Comparison of ENCODE assay signal across 20 cellular contexts in the genomic region with DNA sequence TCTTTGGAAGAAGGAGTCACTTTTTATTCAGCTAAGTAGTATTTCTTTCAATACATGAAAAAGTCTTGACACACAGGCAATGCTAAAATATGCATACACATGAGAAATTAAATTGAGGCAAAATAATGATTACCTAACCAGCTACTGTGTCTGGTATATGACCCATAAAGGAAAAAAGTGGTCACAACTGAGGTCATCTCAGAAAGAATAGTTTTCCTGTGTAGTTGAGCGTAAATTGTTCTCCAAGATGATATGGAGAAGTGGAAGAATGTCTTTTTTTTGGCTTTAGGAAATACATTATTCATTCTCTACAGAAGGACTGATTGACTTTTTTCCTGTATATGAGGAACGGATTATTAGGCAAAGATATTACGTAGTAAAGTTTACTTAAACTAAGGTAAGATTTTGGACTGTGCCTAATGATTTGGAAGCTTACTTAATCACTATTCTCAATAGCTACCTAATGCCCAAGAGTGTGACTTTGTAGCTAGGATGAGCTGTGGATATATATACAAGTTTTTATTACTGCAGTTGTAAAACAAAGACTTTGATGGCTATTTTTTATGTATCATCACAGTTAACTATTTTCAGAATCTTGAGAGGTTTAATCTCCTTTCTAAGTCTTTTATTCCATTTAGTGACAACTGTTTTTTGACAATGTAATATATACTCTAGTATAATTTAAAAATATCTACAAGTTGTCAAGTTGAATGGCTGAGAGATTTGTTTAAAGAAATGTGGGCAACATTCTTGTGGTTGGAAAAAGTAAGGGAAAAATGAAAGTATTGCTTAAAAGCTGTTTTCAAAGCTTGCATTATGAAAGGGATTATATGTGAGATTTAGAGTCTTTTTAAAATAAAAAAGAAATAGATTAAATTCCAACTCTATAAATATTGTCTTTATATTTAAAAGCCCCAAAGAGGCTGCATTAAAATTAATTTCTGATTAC.
A peak's percentile ranks its signal among the peaks of the same experiment; 100 is the strongest.
DNase-seq lines count a peak whose midpoint lies in the region; ATAC-seq and TF ChIP-seq lines count a peak whose summit lies in the region.
"Had no signal": no experiment of that assay in that cellular context is flagged by ENCODE, and none has a peak within 500 bp of the region (broad histone marks: within the 10 kb centered on the region; RNA-seq: fewer than 3 reads in every experiment).

No MANE protein-coding gene starts in this region.

- H3K4me1 Mint-ChIP-seq in chondrocyte (ENCODE audit: low read depth) (peaks cover 58% of the 10 kb centered on the region), type B pancreatic cell (ENCODE audit: unreplicated experiment) (peaks cover 5% of the 10 kb centered on the region)
- H3K4me1 Mint-ChIP-seq: activated CD4-positive, alpha-beta T cell treated with anti-CD3 and anti-CD28 coated beads for 36 hours had no signal

- H3K27me3 ChIP-seq in heart left ventricle (no peaks in the 10 kb centered on the region), tibial artery (no peaks in the 10 kb centered on the region)

- H3K36me3 ChIP-seq in heart left ventricle (peaks cover 0 to 14% (median 0%) of the 10 kb centered on the region in 9 donors), tibial artery (no peaks in the 10 kb centered on the region)
- H3K36me3 ChIP-seq: lower lobe of right lung had no signal

- H3K27ac Mint-ChIP-seq in chondrocyte (ENCODE audit: unreplicated experiment) = peak overlapping the region; percentile 85
- no peak overlapping the region for H3K27ac Mint-ChIP-seq in type B pancreatic cell
- H3K27ac Mint-ChIP-seq: activated CD4-positive, alpha-beta T cell treated with anti-CD3 and anti-CD28 coated beads for 36 hours; activated naive CD4-positive, alpha-beta T cell treated with anti-CD3 and anti-CD28 coated beads, Interleukin-2, amount 50 U/mL, for 72 hours; stimulated activated naive CD8-positive, alpha-beta T cell treated with anti-CD3 and anti-CD28 coated beads, Interleukin-15, amount 100 ng/mL, for 72 hours had no signal

- H3K27me3 Mint-ChIP-seq in chondrocyte (ENCODE audit: low read depth) = no peaks in the 10 kb centered on the region
- no peaks in the 10 kb centered on the region for H3K27me3 Mint-ChIP-seq in type B pancreatic cell
- H3K27me3 Mint-ChIP-seq: activated CD4-positive, alpha-beta T cell treated with anti-CD3 and anti-CD28 coated beads for 36 hours; stimulated activated naive CD8-positive, alpha-beta T cell treated with anti-CD3 and anti-CD28 coated beads, Interleukin-15, amount 100 ng/mL, for 72 hours had no signal

- H3K4me3 ChIP-seq in heart left ventricle = no peak overlapping the region
- H3K4me3 ChIP-seq in tibial artery = no peak overlapping the region
- H3K4me3 ChIP-seq: GM12878, lower lobe of right lung had no signal

- WGBS in heart left ventricle, 4 donors = 60 to 69% (median 63%) methylated on average over 3 of the region's 3 CpGs

- intact Hi-C loops in heart left ventricle (cut with DNase I) = loop anchor here in 1 of 10 donors (5.0 kb wide), 1 partner anchor 145 kb away; no protein-coding TSS in a partner anchor
- intact Hi-C loops in cardiac septum (cut with DNase I) = no loop called here
- intact Hi-C loops in tibial artery (cut with DNase I; ENCODE audit: low total_unique reads) = no loop called here

- H3K9me3 Mint-ChIP-seq in chondrocyte (ENCODE audit: low read depth) = no peaks in the 10 kb centered on the region
- peaks cover 17% of the 10 kb centered on the region for H3K9me3 Mint-ChIP-seq in type B pancreatic cell

- DNase-seq in heart left ventricle (no peak), cardiac septum (ENCODE audit: low spot score) (no peak), chondrocyte (ENCODE audit: low spot score) (no peak), kidney glomerular epithelial cell (lab: John Stamatoyannopoulos, UW) (peak; percentile 46), tibial artery (no peak), type B pancreatic cell (ENCODE audit: extremely low spot score, unreplicated experiment) (no peak), NCI-H2196 treated with DMSO at 0.1 percent for 48 hours (lab: John Stamatoyannopoulos, UW; ENCODE audit: unreplicated experiment) (no peak)
- DNase-seq: 8988T; activated CD4-positive, alpha-beta T cell treated with anti-CD3 and anti-CD28 coated beads for 36 hours; lower lobe of right lung; NCI-H1417 treated with DMSO at 0.1 percent for 48 hours; NCI-H2227 treated with DMSO at 0.1 percent for 48 hours; NK-92 treated with Interleukin-12 subunit alpha and Interleukin-12 subunit beta, amount 100 ng/mL, for 24 hours; stimulated activated naive CD8-positive, alpha-beta T cell treated with anti-CD3 and anti-CD28 coated beads, Interleukin-15, amount 100 ng/mL, for 72 hours; T1000 had no signal

- peaks cover 5% of the 10 kb centered on the region for H3K36me3 Mint-ChIP-seq in chondrocyte (ENCODE audit: low read depth)
- peaks cover 20% of the 10 kb centered on the region for H3K36me3 Mint-ChIP-seq in type B pancreatic cell

- no peak for ATAC-seq in heart left ventricle
- no peak for ATAC-seq in HG03457 (IDR thresholded peaks at IDR 0.05; ENCODE audit: unreplicated experiment)
- ATAC-seq: activated CD4-positive, alpha-beta T cell treated with anti-CD3 and anti-CD28 coated beads for 36 hours; activated naive CD4-positive, alpha-beta T cell treated with anti-CD3 and anti-CD28 coated beads, Interleukin-2, amount 50 U/mL, for 72 hours; GM12878; lower lobe of right lung; stimulated activated naive CD8-positive, alpha-beta T cell treated with anti-CD3 and anti-CD28 coated beads, Interleukin-15, amount 100 ng/mL, for 72 hours had no signal

- H3K4me3 Mint-ChIP-seq in chondrocyte (ENCODE audit: unreplicated experiment) (no peak overlapping the region), type B pancreatic cell (no peak overlapping the region)
- H3K4me3 Mint-ChIP-seq: activated CD4-positive, alpha-beta T cell treated with anti-CD3 and anti-CD28 coated beads for 36 hours; stimulated activated naive CD8-positive, alpha-beta T cell treated with anti-CD3 and anti-CD28 coated beads, Interleukin-15, amount 100 ng/mL, for 72 hours had no signal

- TF ChIP-seq CTCF in heart left ventricle (IDR thresholded peaks at IDR 0.05) = no peak
- TF ChIP-seq CTCF in chondrocyte (IDR thresholded peaks at IDR 0.05) = no peak
- no peak for TF ChIP-seq CTCF in tibial artery (IDR thresholded peaks at IDR 0.05)
- no peak for TF ChIP-seq CTCF in type B pancreatic cell (conservative IDR thresholded peaks at IDR 0.05)

- no peaks in the 10 kb centered on the region for H3K9me3 ChIP-seq in heart left ventricle
- H3K9me3 ChIP-seq in tibial artery = no peaks in the 10 kb centered on the region
- H3K9me3 ChIP-seq: lower lobe of right lung had no signal

- H3K4me1 ChIP-seq in heart left ventricle (peaks cover 6 to 61% (median 37%) of the 10 kb centered on the region in 12 donors), tibial artery (peaks cover 0 to 62% (median 20%) of the 10 kb centered on the region in 4 donors)

- TF ChIP-seq POLR2A in heart left ventricle (IDR thresholded peaks at IDR 0.05) = no peak

- H3K27ac ChIP-seq in heart left ventricle (peak overlapping the region in 11 of 12 donors; percentile 65 to 93 (median 82)), tibial artery (peak overlapping the region; percentile 31 to 61)
- H3K27ac ChIP-seq: epithelial cell of prostate, KMS-11, lower lobe of right lung had no signal
